13 cellular contexts compared by ENCODE assay signal in the genomic region with DNA sequence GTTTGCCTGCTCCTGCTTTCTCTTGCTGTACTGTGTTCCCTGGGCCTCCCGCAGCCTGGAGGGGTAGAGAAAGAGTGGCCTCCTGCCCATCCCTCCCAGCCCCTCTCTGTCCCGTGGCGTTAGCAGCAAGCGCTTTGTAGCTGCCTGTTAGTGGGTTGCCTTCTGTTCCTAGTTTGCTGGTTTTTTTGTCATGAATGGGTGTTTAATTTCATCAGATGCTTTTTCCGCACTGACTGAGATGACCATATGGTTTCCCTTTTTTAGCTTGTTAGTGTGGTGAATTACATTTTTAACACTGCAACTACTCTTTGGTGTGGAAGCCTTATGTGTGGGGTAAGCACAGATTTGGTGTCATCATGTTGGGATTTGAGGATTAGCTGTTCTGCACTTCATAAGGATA. TPM values are rescaled to one million over a fixed set of nuclear protein-coding genes. Genes with fewer than 3 reads are reported as not detected.
A peak's percentile ranks its signal among the peaks of the same experiment; 100 is the strongest.
DNase-seq lines count a peak whose midpoint lies in the region; ATAC-seq and TF ChIP-seq lines count a peak whose summit lies in the region.
"Had no signal": no experiment of that assay in that cellular context is flagged by ENCODE, and none has a peak within 500 bp of the region (broad histone marks: within the 10 kb centered on the region; RNA-seq: fewer than 3 reads in every experiment).

No MANE protein-coding gene starts in this region.

- no peak for DNase-seq in right cardiac atrium
- no peak for DNase-seq in right atrium auricular region (ENCODE audit: low spot score)
- peak in 1 of 2 donors; percentile 45 for DNase-seq in ascending aorta (ENCODE audit: low spot score in 2 of 2)
- no peak for DNase-seq in upper lobe of right lung
- DNase-seq in stimulated activated naive CD4-positive, alpha-beta T cell (lab: John Stamatoyannopoulos, UW) = no peak
- DNase-seq: activated naive CD8-positive, alpha-beta T cell treated with anti-CD3 and anti-CD28 coated beads, Interleukin-2, amount 10 ng/mL, durations not matched to agents 7 days and 5 days; activated T-cell treated with anti-CD3 and anti-CD28 coated beads for 4 hours; H7; NCI-H187 treated with DMSO at 0.1 percent for 48 hours had no signal

- H3K9me3 ChIP-seq in right cardiac atrium (ENCODE audit: control insufficient read depth, low read length) = no peaks in the 10 kb centered on the region
- no peaks in the 10 kb centered on the region for H3K9me3 ChIP-seq in right atrium auricular region
- H3K9me3 ChIP-seq in ascending aorta = no peaks in the 10 kb centered on the region
- no peaks in the 10 kb centered on the region for H3K9me3 ChIP-seq in muscle layer of duodenum (ENCODE audit: control insufficient read depth in 1 of 2, low read length in 2 of 2)
- H3K9me3 ChIP-seq in upper lobe of right lung = no peaks in the 10 kb centered on the region

- WGBS in right cardiac atrium = 56% methylated on average over 5 of the region's 5 CpGs

- intact Hi-C loops in right cardiac atrium (cut with DNase I) = no loop called here
- intact Hi-C loops in ascending aorta (cut with DNase I) = loop anchor here (10.0 kb wide), 1 partner anchor 94 kb away; no protein-coding TSS in a partner anchor
- intact Hi-C loops in upper lobe of right lung (cut with DNase I) = no loop called here

- H3K4me3 ChIP-seq in right cardiac atrium (ENCODE audit: low read length) (no peak overlapping the region), right atrium auricular region (no peak overlapping the region), ascending aorta (no peak overlapping the region), muscle layer of duodenum (ENCODE audit: low read depth in 1 of 2, low read length in 2 of 2) (no peak overlapping the region), upper lobe of right lung (no peak overlapping the region)

- H3K27me3 ChIP-seq in right cardiac atrium (ENCODE audit: control insufficient read depth, insufficient read depth) (no peaks in the 10 kb centered on the region), right atrium auricular region (no peaks in the 10 kb centered on the region), ascending aorta (no peaks in the 10 kb centered on the region), muscle layer of duodenum (ENCODE audit: low read depth, low read length) (no peaks in the 10 kb centered on the region), upper lobe of right lung (no peaks in the 10 kb centered on the region)

- no peak for TF ChIP-seq CTCF in right atrium auricular region (IDR thresholded peaks at IDR 0.05)
- no peak for TF ChIP-seq CTCF in ascending aorta (IDR thresholded peaks at IDR 0.05)
- TF ChIP-seq CTCF in upper lobe of right lung (IDR thresholded peaks at IDR 0.05) = no peak

- ATAC-seq in right cardiac atrium (no peak), upper lobe of right lung (no peak), GM18519 (IDR thresholded peaks at IDR 0.05; ENCODE audit: low FRiP score, unreplicated experiment) (no peak), GM19463 (IDR thresholded peaks at IDR 0.05; ENCODE audit: unreplicated experiment) (no peak)
- ATAC-seq: left lobe of liver had no signal

- peak overlapping the region; percentile 42 for H3K27ac ChIP-seq in right cardiac atrium (ENCODE audit: low read length)
- no peak overlapping the region for H3K27ac ChIP-seq in right atrium auricular region
- peak overlapping the region; percentile 92 to 97 for H3K27ac ChIP-seq in ascending aorta
- peak overlapping the region; percentile 4 for H3K27ac ChIP-seq in muscle layer of duodenum (ENCODE audit: low read length)
- H3K27ac ChIP-seq in upper lobe of right lung = peak overlapping the region; percentile 17

- H3K36me3 ChIP-seq in right atrium auricular region (no peaks in the 10 kb centered on the region), ascending aorta (no peaks in the 10 kb centered on the region), muscle layer of duodenum (ENCODE audit: control insufficient read depth in 1 of 2, insufficient read depth in 2 of 2, low read length in 2 of 2) (no peaks in the 10 kb centered on the region), upper lobe of right lung (no peaks in the 10 kb centered on the region)

- H3K4me1 ChIP-seq in right cardiac atrium (ENCODE audit: control insufficient read depth, insufficient read depth, low read length) = peaks cover 35% of the 10 kb centered on the region
- H3K4me1 ChIP-seq in right atrium auricular region = peaks cover 0 to 64% of the 10 kb centered on the region in 2 donors
- peaks cover 19 to 76% of the 10 kb centered on the region in 2 donors for H3K4me1 ChIP-seq in ascending aorta
- peaks cover 22 to 64% of the 10 kb centered on the region in 2 donors for H3K4me1 ChIP-seq in muscle layer of duodenum (ENCODE audit: control insufficient read depth in 1 of 2, insufficient read depth in 2 of 2, low read length in 2 of 2)
- H3K4me1 ChIP-seq in upper lobe of right lung = peaks cover 62% of the 10 kb centered on the region

RNA-seq across cellular contexts. Expression of gene ASAP2, which starts 32.3 kb away (rescaled TPM):
- total RNA-seq in right cardiac atrium (10 to 100 TPM; 13.3 to 19.7 (median 16.0) TPM), right atrium auricular region (10 to 100 TPM; 13.2 to 20.3 TPM), ascending aorta (56.9 TPM), upper lobe of right lung (30.9 TPM)
- 9.2 TPM for polyA plus RNA-seq in right cardiac atrium
- total RNA-seq: activated naive CD8-positive, alpha-beta T cell treated with anti-CD3 and anti-CD28 coated beads, Interleukin-2, amount 10 ng/mL, durations not matched to agents 7 days and 5 days had no signal

Comparison
In these comparisons a context has a peak if more than half of its experiments do, and no peak if none do; other contexts are left out.
1. H3K27ac ChIP-seq: peak in right cardiac atrium (single experiment), ascending aorta (2 of 2), muscle layer of duodenum (single experiment) and upper lobe of right lung (single experiment); none in right atrium auricular region (0 of 2).